ENCODE assay signal across 21 cellular contexts in genomic region chr13:112756511-112756966, GRCh38.
DNase-seq lines count a peak whose midpoint lies in the region; TF ChIP-seq lines count a peak whose summit lies in the region.
"Had no signal": no experiment of that assay in that cellular context is flagged by ENCODE, and none has a peak within 500 bp of the region (broad histone marks: within the 10 kb centered on the region; RNA-seq: fewer than 3 reads in every experiment).

No MANE protein-coding gene starts in this region.

- peak overlapping the region; percentile 3 for H3K4me2 ChIP-seq in smooth muscle cell

- peaks cover 15% of the 10 kb centered on the region for H3K4me1 ChIP-seq in smooth muscle cell (ENCODE audit: low read depth)
- H3K4me1 ChIP-seq in CD4-positive, alpha-beta memory T cell (ENCODE audit: insufficient read depth, low read length), result peaks cover 26% of the 10 kb centered on the region

- H3K27me3 ChIP-seq in layer of hippocampus (ENCODE audit: control insufficient read depth, insufficient read depth, low read length), result no peaks in the 10 kb centered on the region
- H3K27me3 ChIP-seq in smooth muscle cell (ENCODE audit: low read depth), result no peaks in the 10 kb centered on the region
- no peaks in the 10 kb centered on the region for H3K27me3 ChIP-seq in CD4-positive, alpha-beta memory T cell (ENCODE audit: insufficient read depth, low read length)

- TF ChIP-seq CTCF in smooth muscle cell (IDR thresholded peaks at IDR 0.05; ENCODE audit: borderline replicate concordance, insufficient read depth, poor library complexity, severe bottlenecking), result no peak
- no peak for TF ChIP-seq CTCF in CD14-positive monocyte (IDR thresholded peaks at IDR 0.05)

- DNase-seq in NCI-H2081 (lab: John Stamatoyannopoulos, UW) (peak; percentile 32 to 57), NCI-H2081 treated with DMSO at 0.1 percent for 48 hours (lab: John Stamatoyannopoulos, UW) (no peak), SK-N-MC (ENCODE audit: low read depth, low spot score) (no peak), smooth muscle cell (lab: John Stamatoyannopoulos, UW; ENCODE audit: unreplicated experiment) (no peak), kidney glomerular epithelial cell (lab: John Stamatoyannopoulos, UW) (no peak), CD14-positive monocyte (ENCODE audit: low spot score) (no peak)
- DNase-seq in CD4-positive, alpha-beta memory T cell, result no peak
- DNase-seq: 8988T; activated gamma-delta T cell treated with Interleukin-2 at 50 U/mL for 16 hours; amniotic stem cell; Calu3; effector memory CD8-positive, alpha-beta T cell; glutamatergic neuron; left ventricle myocardium superior; NCI-H187; NCI-H510A; stimulated activated CD4-positive, alpha-beta T cell treated with anti-CD3 and anti-CD28 coated beads, Interleukin-4, amount 100 ng/mL, for 1 hour; T-cell had no signal

- 79% methylated on average over 20 of the region's 20 CpGs for WGBS in smooth muscle cell (ENCODE audit: low lambda C conversion rate)

- H3K36me3 ChIP-seq in SK-N-MC (ENCODE audit: insufficient read depth, low read length) (no peaks in the 10 kb centered on the region), smooth muscle cell (ENCODE audit: low read depth) (no peaks in the 10 kb centered on the region)
- H3K36me3 ChIP-seq in CD4-positive, alpha-beta memory T cell (ENCODE audit: insufficient read depth, low read length), result no peaks in the 10 kb centered on the region

- CTCF ChIA-PET in CD4-positive, alpha-beta memory T cell (lab: Charles Lee; ENCODE audit: partially characterized antibody), result no interaction called here

- no peaks in the 10 kb centered on the region for H3K27me3 Mint-ChIP-seq in CD4-positive, alpha-beta memory T cell
- H3K27me3 Mint-ChIP-seq in CD14-positive monocyte (ENCODE audit: low read depth in 3 of 3), result no peaks in the 10 kb centered on the region
- H3K27me3 Mint-ChIP-seq: B cell; central memory CD8-positive, alpha-beta T cell; effector memory CD8-positive, alpha-beta T cell; T-cell had no signal

- H3K27ac ChIP-seq in SK-N-MC (peak overlapping the region; percentile 97), layer of hippocampus (ENCODE audit: low read depth, low read length) (peak overlapping the region; percentile 98), smooth muscle cell (ENCODE audit: low read depth) (peak overlapping the region; percentile 41)
- no peak overlapping the region for H3K27ac ChIP-seq in CD4-positive, alpha-beta memory T cell (ENCODE audit: low read depth, low read length)

- POLR2A ChIA-PET in CD4-positive, alpha-beta memory T cell (lab: Charles Lee; ENCODE audit: partially characterized antibody), result no interaction called here

- H3K9me3 ChIP-seq in SK-N-MC (ENCODE audit: low read depth, low read length), result no peaks in the 10 kb centered on the region
- H3K9me3 ChIP-seq in smooth muscle cell (replicated peaks; ENCODE audit: low read depth), result no peaks in the 10 kb centered on the region
- no peaks in the 10 kb centered on the region for H3K9me3 ChIP-seq in CD4-positive, alpha-beta memory T cell (ENCODE audit: control insufficient read depth in 1 of 2, low read length in 2 of 2)

- H3K4me3 ChIP-seq in SK-N-MC (peak overlapping the region; percentile 64), smooth muscle cell (no peak overlapping the region)
- H3K4me3 ChIP-seq in CD4-positive, alpha-beta memory T cell (ENCODE audit: low read length in 2 of 2), result no peak overlapping the region

- intact Hi-C loops in CD4-positive, alpha-beta memory T cell (cut with micrococcal nuclease), result no loop called here
- intact Hi-C loops in CD14-positive monocyte (cut with micrococcal nuclease), result no loop called here

- H3K9ac ChIP-seq in SK-N-MC (ENCODE audit: insufficient read length) (peak overlapping the region; percentile 35), smooth muscle cell (ENCODE audit: low read depth) (no peak overlapping the region)

- peaks cover 20 to 48% (median 24%) of the 10 kb centered on the region in 4 donors for H3K4me1 Mint-ChIP-seq in CD4-positive, alpha-beta memory T cell
- peaks cover 7% of the 10 kb centered on the region for H3K4me1 Mint-ChIP-seq in CD14-positive monocyte

- peaks cover 7% of the 10 kb centered on the region for H4K20me1 ChIP-seq in smooth muscle cell (ENCODE audit: low read depth)

- H2AFZ ChIP-seq in smooth muscle cell (ENCODE audit: low read depth), result peak overlapping the region; percentile 17

- peaks cover 0 to 2% (median 0%) of the 10 kb centered on the region in 8 donors for H3K9me3 Mint-ChIP-seq in CD4-positive, alpha-beta memory T cell
- H3K9me3 Mint-ChIP-seq in CD14-positive monocyte, result no peaks in the 10 kb centered on the region
- H3K9me3 Mint-ChIP-seq: central memory CD8-positive, alpha-beta T cell; effector memory CD8-positive, alpha-beta T cell; T-cell had no signal

- no peak overlapping the region for H3K4me3 Mint-ChIP-seq in CD4-positive, alpha-beta memory T cell
- no peak overlapping the region for H3K4me3 Mint-ChIP-seq in CD14-positive monocyte
- H3K4me3 Mint-ChIP-seq: B cell; central memory CD8-positive, alpha-beta T cell; effector memory CD8-positive, alpha-beta T cell; T-cell had no signal

- peaks cover 0 to 4% of the 10 kb centered on the region in 2 donors for H3K36me3 Mint-ChIP-seq in CD4-positive, alpha-beta memory T cell
- H3K36me3 Mint-ChIP-seq in CD14-positive monocyte, result peaks cover 21 to 40% of the 10 kb centered on the region in 2 donors

- no peak overlapping the region for H3K27ac Mint-ChIP-seq in CD4-positive, alpha-beta memory T cell
- H3K27ac Mint-ChIP-seq in CD14-positive monocyte, result no peak overlapping the region
- H3K27ac Mint-ChIP-seq: B cell; effector memory CD8-positive, alpha-beta T cell; T-cell had no signal

- peaks cover 22% of the 10 kb centered on the region for H3K79me2 ChIP-seq in smooth muscle cell (ENCODE audit: low read depth)

- peaks cover 4% of the 10 kb centered on the region for H3F3A ChIP-seq in smooth muscle cell (ENCODE audit: low read depth)

Comparison
In these comparisons a context has a peak if more than half of its experiments do, and no peak if none do; other contexts are left out.
1. DNase-seq: peak in NCI-H2081 (2 of 2); none in NCI-H2081 treated with DMSO at 0.1 percent for 48 hours (single experiment), SK-N-MC (single experiment), smooth muscle cell (single experiment), kidney glomerular epithelial cell (single experiment), CD4-positive, alpha-beta memory T cell (0 of 5) and CD14-positive monocyte (single experiment).